ENCODE assay signal across 10 cellular contexts in the genomic region with DNA sequence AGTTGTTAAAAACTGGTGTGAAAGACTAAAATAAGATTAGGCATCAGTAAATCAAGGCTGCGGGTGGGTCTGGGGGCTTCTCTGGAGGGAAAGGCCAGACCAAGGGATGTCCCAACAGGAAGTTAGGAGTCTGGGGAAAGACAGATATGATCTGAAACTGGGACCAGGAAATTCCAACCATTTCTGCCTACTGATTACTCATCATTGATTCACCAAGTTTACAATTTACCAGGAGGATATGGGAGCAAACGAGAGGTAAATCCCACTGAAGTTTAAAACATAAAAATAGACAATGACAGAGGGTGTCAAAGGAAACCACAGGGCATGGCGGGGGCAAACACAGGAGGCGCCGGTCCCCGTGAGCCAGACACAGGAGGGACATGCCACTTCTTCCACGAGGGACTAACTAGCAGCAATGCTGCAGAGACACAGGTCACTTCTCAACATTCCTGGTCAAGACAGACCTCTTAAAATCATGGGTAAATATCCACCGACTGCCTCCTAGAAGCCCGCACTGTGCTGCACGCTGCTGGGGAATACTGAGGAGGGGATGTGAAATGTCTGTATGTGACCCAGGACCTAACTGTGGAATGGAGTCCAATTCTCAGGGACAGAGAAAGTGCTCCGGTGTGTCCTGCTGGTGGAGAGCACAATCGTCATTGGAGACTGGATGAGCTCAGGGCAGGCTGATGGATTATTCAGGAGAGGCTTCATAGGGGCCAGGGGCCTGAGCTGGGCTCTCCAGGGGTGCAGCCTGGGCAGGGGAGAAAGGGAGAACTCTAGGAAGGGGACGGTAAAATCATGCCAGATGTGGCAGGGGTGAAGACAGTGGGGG.
A peak's percentile ranks its signal among the peaks of the same experiment; 100 is the strongest.
DNase-seq lines count a peak whose midpoint lies in the region; ATAC-seq, FAIRE-seq and TF ChIP-seq lines count a peak whose summit lies in the region.
"Had no signal": no experiment of that assay in that cellular context is flagged by ENCODE, and none has a peak within 500 bp of the region (broad histone marks: within the 10 kb centered on the region; RNA-seq: fewer than 3 reads in every experiment).

No MANE protein-coding gene starts in this region.

- peak overlapping the region; percentile 63 to 84 (median 68) for H3K27ac Mint-ChIP-seq in IgD-negative memory B cell

- H3K4me3 Mint-ChIP-seq in IgD-negative memory B cell = no peak overlapping the region

- H3K27me3 Mint-ChIP-seq in IgD-negative memory B cell = no peaks in the 10 kb centered on the region

- no peaks in the 10 kb centered on the region for H3K9me3 Mint-ChIP-seq in IgD-negative memory B cell

- ATAC-seq in mucosa of descending colon (peak; percentile 68), left lobe of liver (no peak), HG02970 (IDR thresholded peaks at IDR 0.05; ENCODE audit: low FRiP score, unreplicated experiment) (no peak), HG02840 (IDR thresholded peaks at IDR 0.05; ENCODE audit: low FRiP score, unreplicated experiment) (no peak)

- H3K4me1 Mint-ChIP-seq in IgD-negative memory B cell = peaks cover 1 to 7% (median 1%) of the 10 kb centered on the region in 3 donors

- H3K27me3 ChIP-seq in bronchial epithelial cell (ENCODE audit: control insufficient read depth, insufficient read depth, low read length) = no peaks in the 10 kb centered on the region

- intact Hi-C loops in mucosa of descending colon (cut with DNase I, micrococcal nuclease) = no loop called here

- peaks cover 16% of the 10 kb centered on the region for H3K36me3 ChIP-seq in bronchial epithelial cell (ENCODE audit: control insufficient read depth, insufficient read depth, low read length)
- H3K36me3 ChIP-seq in mucosa of descending colon (ENCODE audit: low read depth) = no peaks in the 10 kb centered on the region

- no peaks in the 10 kb centered on the region for H3K9me3 ChIP-seq in mucosa of descending colon

- in situ Hi-C loops in GM13976 (cut with MboI; ENCODE audit: low sequenced_read_pairs, unreplicated experiment) = no loop called here

- peak; percentile 88 for DNase-seq in AG10803 (ENCODE audit: low read depth)
- DNase-seq in bronchial epithelial cell (ENCODE audit: low read depth) = peak; percentile 90
- DNase-seq in mucosa of descending colon = no peak
- no peak for DNase-seq in left lobe of liver (ENCODE audit: low spot score)
- DNase-seq in GM13976 (ENCODE audit: low spot score) = no peak
- DNase-seq: activated gamma-delta T cell, MM.1S had no signal

- peaks cover 4% of the 10 kb centered on the region for H3K36me3 Mint-ChIP-seq in IgD-negative memory B cell

- H3K4me3 ChIP-seq in AG10803 (ENCODE audit: low read length) (peak overlapping the region; percentile 26), bronchial epithelial cell (ENCODE audit: low read depth, low read length) (no peak overlapping the region), mucosa of descending colon (no peak overlapping the region)

- H3K4me1 ChIP-seq in mucosa of descending colon (ENCODE audit: low read depth) = peaks cover 47% of the 10 kb centered on the region

- TF ChIP-seq CTCF in AG10803 (conservative IDR thresholded peaks at IDR 0.05; ENCODE audit: low read length) (0 out of 2 replicates have a peak, but pooled peaks have one; percentile 4), bronchial epithelial cell (IDR thresholded peaks at IDR 0.05; ENCODE audit: insufficient read depth, low read length, severe bottlenecking) (no peak), mucosa of descending colon (IDR thresholded peaks at IDR 0.05) (no peak), GM13976 (IDR thresholded peaks at IDR 0.05; ENCODE audit: borderline replicate concordance, control extremely low read depth, extremely low read depth, insufficient read depth, missing control alignments) (no peak)

- no peak for FAIRE-seq in bronchial epithelial cell (lab: Jason Lieb, UNC)

Comparison
In these comparisons a context has a peak if more than half of its experiments do, and no peak if none do; other contexts are left out.
1. DNase-seq: peak in AG10803 (single experiment) and bronchial epithelial cell (single experiment); none in mucosa of descending colon (0 of 3), left lobe of liver (single experiment) and GM13976 (single experiment).